8 cellular contexts compared by ENCODE assay signal in the genomic region with DNA sequence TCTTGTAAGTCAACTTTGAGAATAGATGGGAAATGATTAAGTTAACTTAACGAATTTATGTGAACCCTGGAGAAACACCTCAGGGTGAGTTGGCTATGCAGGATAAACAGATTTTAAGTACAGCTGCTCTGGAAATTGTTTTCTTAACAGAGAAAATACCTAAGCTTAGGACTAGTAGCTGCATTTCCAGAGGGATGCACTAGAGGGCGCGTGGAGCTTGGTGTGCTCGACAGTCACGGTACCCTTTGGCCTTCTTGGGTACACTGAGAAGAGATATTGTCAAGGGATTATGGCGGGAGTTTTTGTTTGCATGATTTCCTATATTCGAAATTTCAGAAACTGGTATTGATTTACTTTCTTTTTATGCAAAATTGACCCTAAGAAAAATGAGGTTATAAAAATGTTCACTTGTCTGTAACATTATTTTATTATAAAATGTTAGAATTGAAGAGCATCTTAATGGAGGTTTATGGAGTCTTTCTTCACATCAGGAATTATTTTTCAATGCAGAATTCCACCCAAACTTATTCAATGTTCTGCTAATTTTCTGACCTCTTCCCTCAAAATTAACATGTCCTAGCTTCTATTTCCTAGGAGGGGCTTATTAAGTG. TPM values are rescaled to one million over a fixed set of nuclear protein-coding genes. Genes with fewer than 3 reads are reported as not detected.
DNase-seq lines count a peak whose midpoint lies in the region; ATAC-seq and TF ChIP-seq lines count a peak whose summit lies in the region.

No MANE protein-coding gene starts in this region.

- POLR2A ChIA-PET in BJ (lab: Charles Lee) = no interaction called here

- H3K4me3 ChIP-seq in BJ (ENCODE audit: low read depth, low read length) = no peak overlapping the region

- DNase-seq in BJ (ENCODE audit: low read depth) (no peak), NCI-H2227 treated with DMSO at 0.1 percent for 48 hours (lab: John Stamatoyannopoulos, UW) (peak; percentile 75), cerebellar cortex (ENCODE audit: low spot score) (peak; percentile 69), left kidney (ENCODE audit: low read depth, low spot score) (peak; percentile 92)
- peak; percentile 15 to 51 (median 32) for DNase-seq in activated CD4-positive, CD25-positive, alpha-beta regulatory T cell (lab: John Stamatoyannopoulos, UW)
- DNase-seq in stimulated activated CD4-positive, alpha-beta T cell treated with anti-CD3 and anti-CD28 coated beads, Interleukin-4, amount 100 ng/mL, for 24 hours = peak; percentile 67

- no peaks in the 10 kb centered on the region for H3K36me3 ChIP-seq in BJ (ENCODE audit: control insufficient read depth, insufficient read depth, low read length)

- no peaks in the 10 kb centered on the region for H3K27me3 ChIP-seq in BJ (ENCODE audit: control insufficient read depth, insufficient read depth, low read length)

- peak; percentile 79 for TF ChIP-seq CTCF in BJ (IDR thresholded peaks at IDR 0.05; ENCODE audit: insufficient read depth, low read depth, low read length)

- ATAC-seq in GM19035 (IDR thresholded peaks at IDR 0.05; ENCODE audit: unreplicated experiment) = peak; percentile 93
- ATAC-seq in HG03196 (IDR thresholded peaks at IDR 0.05; ENCODE audit: unreplicated experiment) = peak; percentile 85

- CTCF ChIA-PET in BJ (lab: Yijun Ruan, JAX) = interaction anchor here (0.7 to 2.0 kb wide), 11 partner anchors 8 to 681 kb away, joined by 3 to 12 read pairs (median 4); no protein-coding TSS in a partner anchor

RNA-seq across cellular contexts. Expression of gene MYO3A, which starts 58.4 kb away (rescaled TPM):
- not detected in 2 replicates for polyA plus RNA-seq in BJ (2011; rRNA removed)
- not detected in 2 replicates for polyA minus RNA-seq in BJ (2011; rRNA and poly(A)+ RNA removed)
